ENCODE assay signal across 9 cellular contexts in the genomic region with DNA sequence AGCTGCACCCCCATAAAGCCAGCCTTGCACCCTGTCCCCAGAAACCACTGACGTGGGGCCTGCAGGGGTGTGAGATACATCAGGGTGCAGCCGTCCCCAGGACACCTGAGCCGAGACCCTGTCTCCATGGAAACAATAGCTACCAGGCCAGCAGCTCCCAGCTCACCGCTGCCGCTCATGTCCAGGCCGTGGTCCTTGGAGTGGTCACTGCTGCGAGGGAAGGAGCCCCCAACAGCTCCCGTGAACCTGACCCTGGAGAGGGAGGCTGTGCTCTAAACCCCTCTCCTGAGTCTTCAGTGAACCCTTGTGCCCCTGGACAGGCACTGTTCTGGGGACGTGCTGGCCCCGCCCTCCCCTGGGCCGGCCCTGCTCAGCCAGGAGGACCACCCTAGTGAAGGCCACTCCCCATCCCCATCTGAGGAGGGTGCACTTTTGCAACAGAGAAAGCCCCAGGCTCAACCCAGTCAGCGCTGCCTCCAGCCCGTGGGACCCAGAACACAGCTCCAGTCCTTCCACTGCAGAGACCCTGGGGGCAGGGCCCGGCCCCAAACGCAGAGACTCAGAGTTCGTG. TPM values are rescaled to one million over a fixed set of nuclear protein-coding genes. Genes with fewer than 3 reads are reported as not detected.
A peak's percentile ranks its signal among the peaks of the same experiment; 100 is the strongest.
DNase-seq lines count a peak whose midpoint lies in the region; TF ChIP-seq lines count a peak whose summit lies in the region.
"Had no signal": no experiment of that assay in that cellular context is flagged by ENCODE, and none has a peak within 500 bp of the region (broad histone marks: within the 10 kb centered on the region; RNA-seq: fewer than 3 reads in every experiment).

No MANE protein-coding gene starts in this region.

- H3K4me1 Mint-ChIP-seq in mesothelial cell of epicardium, result peaks cover 57% of the 10 kb centered on the region

- TF ChIP-seq POLR2A in esophagus squamous epithelium (IDR thresholded peaks at IDR 0.05), result no peak

- intact Hi-C loops in esophagus squamous epithelium (cut with DNase I), result no loop called here
- intact Hi-C loops in tibial artery (cut with DNase I; ENCODE audit: low total_unique reads), result loop anchor here (2.0 to 10.0 kb wide), 3 partner anchors 19 to 123 kb away; partner anchors contain the start of genes INPP5A and PWWP2B

- 20% methylated on average over 1 of the region's 16 CpGs; no CpG with 5 or more reads in 1 of the 2 donors for WGBS in esophagus squamous epithelium, 2 donors

- peaks cover under 1% of the 10 kb centered on the region for H3K9me3 Mint-ChIP-seq in mesothelial cell of epicardium

- H3K27ac ChIP-seq in esophagus squamous epithelium, result peak overlapping the region; percentile 56 to 85 (median 84)
- peak overlapping the region; percentile 88 to 89 for H3K27ac ChIP-seq in tibial artery

- no peaks in the 10 kb centered on the region for H3K36me3 Mint-ChIP-seq in mesothelial cell of epicardium
- H3K36me3 Mint-ChIP-seq: activated naive CD8-positive, alpha-beta T cell had no signal

- no peak for TF ChIP-seq CTCF in LNCaP clone FGC (IDR thresholded peaks at IDR 0.05; ENCODE audit: control insufficient read depth, extremely low read depth, insufficient read depth)
- no peak for TF ChIP-seq CTCF in esophagus squamous epithelium (IDR thresholded peaks at IDR 0.05)
- no peak for TF ChIP-seq CTCF in mesothelial cell of epicardium (IDR thresholded peaks at IDR 0.05; ENCODE audit: unreplicated experiment)
- no peak for TF ChIP-seq CTCF in tibial artery (IDR thresholded peaks at IDR 0.05)

- DNase-seq in LNCaP clone FGC (ENCODE audit: low read depth) (no peak), esophagus squamous epithelium (lab: John Stamatoyannopoulos, UW) (no peak), mesothelial cell of epicardium (ENCODE audit: low spot score in 2 of 2, unreplicated experiment in 2 of 2) (no peak), tibial artery (peak; percentile 18 to 67), OCI-M2 (lab: John Stamatoyannopoulos, UW; ENCODE audit: unreplicated experiment) (no peak), NCI-H510A (lab: John Stamatoyannopoulos, UW) (no peak)
- DNase-seq in stimulated activated CD4-positive, alpha-beta T cell treated with anti-CD3 and anti-CD28 coated beads, Interleukin-4, amount 100 ng/mL, for 4 hours, result no peak
- no peak for DNase-seq in activated CD4-positive, alpha-beta T cell treated with anti-CD3 and anti-CD28 coated beads, Interleukin-2, amount 50 U/mL, for 1 hour

- peak overlapping the region; percentile 66 for H3K4me3 Mint-ChIP-seq in mesothelial cell of epicardium
- H3K4me3 Mint-ChIP-seq: activated naive CD8-positive, alpha-beta T cell had no signal

- no peaks in the 10 kb centered on the region for H3K36me3 ChIP-seq in esophagus squamous epithelium
- no peaks in the 10 kb centered on the region for H3K36me3 ChIP-seq in tibial artery

- H3K4me1 ChIP-seq in esophagus squamous epithelium (peaks cover 28 to 68% (median 54%) of the 10 kb centered on the region in 3 donors), tibial artery (peaks cover 33 to 68% (median 57%) of the 10 kb centered on the region in 4 donors)

- H3K27me3 ChIP-seq in esophagus squamous epithelium (peaks cover 0 to 31% (median 0%) of the 10 kb centered on the region in 4 donors), tibial artery (peaks cover 0 to 3% of the 10 kb centered on the region in 2 donors)

- peak overlapping the region; percentile 42 for H3K4me3 ChIP-seq in LNCaP clone FGC (ENCODE audit: low read depth, low read length)
- peak overlapping the region in 1 of 4 donors; percentile 21 for H3K4me3 ChIP-seq in esophagus squamous epithelium
- peak overlapping the region in 1 of 2 donors; percentile 38 for H3K4me3 ChIP-seq in tibial artery

- H3K9me3 ChIP-seq in esophagus squamous epithelium (no peaks in the 10 kb centered on the region), tibial artery (no peaks in the 10 kb centered on the region)

- H3K27ac Mint-ChIP-seq in mesothelial cell of epicardium, result peak overlapping the region; percentile 95
- H3K27ac Mint-ChIP-seq: activated naive CD8-positive, alpha-beta T cell had no signal

- no peaks in the 10 kb centered on the region for H3K27me3 Mint-ChIP-seq in mesothelial cell of epicardium (ENCODE audit: low read depth)

RNA-seq across cellular contexts. Expression of gene INPP5A, which starts 19.6 kb away (rescaled TPM):
- total RNA-seq in esophagus squamous epithelium (10 to 100 TPM; 16.9 to 58.2 (median 29.5) TPM), mesothelial cell of epicardium (36.4 to 41.8 TPM (median 41.0 TPM) in 3 replicates)

Comparison
In these comparisons a context has a peak if more than half of its experiments do, and no peak if none do; other contexts are left out.
1. DNase-seq: peak in tibial artery (2 of 2); none in LNCaP clone FGC (single experiment), esophagus squamous epithelium (single experiment), mesothelial cell of epicardium (0 of 2), stimulated activated CD4-positive, alpha-beta T cell treated with anti-CD3 and anti-CD28 coated beads, Interleukin-4, amount 100 ng/mL, for 4 hours (0 of 2), OCI-M2 (single experiment), NCI-H510A (single experiment) and activated CD4-positive, alpha-beta T cell treated with anti-CD3 and anti-CD28 coated beads, Interleukin-2, amount 50 U/mL, for 1 hour (single experiment).